Comparison of ENCODE assay signal across 1 cellular context in genomic region chr11:63802637-63803414, GRCh38.
A peak's percentile ranks its signal among the peaks of the same experiment; 100 is the strongest.
TF ChIP-seq lines count a peak whose summit lies in the region.

No MANE protein-coding gene starts in this region.

TF ChIP-seq in HEK293, 187 proteins besides CTCF, POLR2A, EP300 and RAD21 (continued from another document):
- no peak for TF ChIP-seq REST (tag by site-specific recombination; IDR thresholded peaks at IDR 0.05)
- no peak for TF ChIP-seq ZFP37 (tag by site-specific recombination; IDR thresholded peaks at IDR 0.05)
- TF ChIP-seq SP2 (tag by site-specific recombination; IDR thresholded peaks at IDR 0.05): peak; percentile 66
- TF ChIP-seq ZNF837 (tag by site-specific recombination; IDR thresholded peaks at IDR 0.05): no peak
- peak; percentile 79 for TF ChIP-seq TRIM28 (IDR thresholded peaks at IDR 0.05; ENCODE audit: borderline replicate concordance, low read length)
- TF ChIP-seq ZNF561 (tag by site-specific recombination; IDR thresholded peaks at IDR 0.05; ENCODE audit: borderline replicate concordance): no peak
